In the genomic region with DNA sequence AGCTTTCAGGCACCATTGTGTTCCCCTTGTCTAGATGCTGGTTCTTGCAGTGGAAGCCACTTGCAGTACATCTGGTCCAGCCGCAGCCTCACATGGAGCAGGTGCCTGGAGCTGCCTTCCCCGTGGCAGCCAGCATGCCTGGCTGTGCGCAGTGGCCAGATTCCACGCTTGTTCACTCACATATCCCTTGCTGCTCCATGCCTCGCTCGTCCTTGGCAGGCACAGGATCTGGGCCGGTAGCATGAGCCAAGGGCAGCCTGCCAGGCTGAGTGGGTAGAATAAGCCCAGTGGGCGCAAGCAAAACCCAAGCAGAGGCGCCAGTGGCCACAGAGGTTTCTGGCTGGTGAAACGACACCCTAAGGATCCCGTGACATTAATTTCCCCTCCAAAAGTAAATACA, we compare ENCODE assay signal across 15 cellular contexts.
"Had no signal": no experiment of that assay in that cellular context is flagged by ENCODE, and none has a peak within 500 bp of the region (broad histone marks: within the 10 kb centered on the region; RNA-seq: fewer than 3 reads in every experiment).

No MANE protein-coding gene starts in this region.

- H3K4me3 ChIP-seq: left lung, neural progenitor cell, SK-N-MC, testis, upper lobe of left lung had no signal

- H3K4me1 ChIP-seq: left lung, neural progenitor cell, parathyroid adenoma, testis, upper lobe of left lung had no signal

- H3K9me3 ChIP-seq: left lung, testis, upper lobe of left lung had no signal

- ATAC-seq: activated T-helper 17 cell treated with anti-CD3 and anti-CD28 coated beads, Interleukin-2, amount 50 U/mL, for 72 hours; left lung had no signal

- DNase-seq: activated CD4-positive, alpha-beta T cell treated with anti-CD3 and anti-CD28 coated beads, Interleukin-2, amount 50 U/mL, for 4 hours; activated CD4-positive, CD25-positive, alpha-beta regulatory T cell treated with anti-CD3 and anti-CD28 coated beads, Interleukin-2, amount 50 U/mL, for 72 hours; cerebellar nuclear complex; islet precursor cell; small intestine; stimulated activated CD4-positive, alpha-beta T cell treated with anti-CD3 and anti-CD28 coated beads, Interleukin-4, amount 100 ng/mL, for 4 hours; stimulated activated CD8-positive, alpha-beta memory T cell treated with anti-CD3 and anti-CD28 coated beads, Interleukin-4, amount 100 ng/mL, for 48 hours; T-helper 9 cell; testis had no signal

- H3K27me3 ChIP-seq: left lung, neural progenitor cell, testis, upper lobe of left lung had no signal

- H3K79me2 ChIP-seq: parathyroid adenoma had no signal

- H3K9ac ChIP-seq: neural progenitor cell, parathyroid adenoma had no signal

- H3K27ac ChIP-seq: left lung, neural progenitor cell, parathyroid adenoma, SK-N-MC, testis, upper lobe of left lung had no signal

- FAIRE-seq: small intestine had no signal

- H3K4me2 ChIP-seq: neural progenitor cell had no signal

- H2AFZ ChIP-seq: neural progenitor cell, parathyroid adenoma had no signal
